1 cellular context compared by ENCODE assay signal in genomic region chr3:100702082-100703014, GRCh38.
TF ChIP-seq lines count a peak whose summit lies in the region.

No MANE protein-coding gene starts in this region.

TF ChIP-seq in IMR-90, 13 proteins besides CTCF, POLR2A, EP300 and RAD21 (continued from another document):
- no peak for TF ChIP-seq CHD1 (IDR thresholded peaks at IDR 0.05; ENCODE audit: low read depth, low read length)
- no peak for TF ChIP-seq MAZ (IDR thresholded peaks at IDR 0.05; ENCODE audit: borderline replicate concordance, low read depth, low read length)
- no peak for TF ChIP-seq BHLHE40 (IDR thresholded peaks at IDR 0.05; ENCODE audit: low read depth, low read length)
- peak; percentile 59 for TF ChIP-seq MAFK (IDR thresholded peaks at IDR 0.05; ENCODE audit: low read depth, low read length)
- TF ChIP-seq NFE2L2 (IDR thresholded peaks at IDR 0.05; ENCODE audit: low read depth, low read length): peak; percentile 91
- TF ChIP-seq RCOR1 (IDR thresholded peaks at IDR 0.05; ENCODE audit: insufficient replicate concordance, low read length): no peak
- TF ChIP-seq CEBPB (IDR thresholded peaks at IDR 0.05; ENCODE audit: low read depth, low read length): 0 out of 2 replicates have a peak, but pooled peaks have one; percentile 3
- TF ChIP-seq, protein P1, sequence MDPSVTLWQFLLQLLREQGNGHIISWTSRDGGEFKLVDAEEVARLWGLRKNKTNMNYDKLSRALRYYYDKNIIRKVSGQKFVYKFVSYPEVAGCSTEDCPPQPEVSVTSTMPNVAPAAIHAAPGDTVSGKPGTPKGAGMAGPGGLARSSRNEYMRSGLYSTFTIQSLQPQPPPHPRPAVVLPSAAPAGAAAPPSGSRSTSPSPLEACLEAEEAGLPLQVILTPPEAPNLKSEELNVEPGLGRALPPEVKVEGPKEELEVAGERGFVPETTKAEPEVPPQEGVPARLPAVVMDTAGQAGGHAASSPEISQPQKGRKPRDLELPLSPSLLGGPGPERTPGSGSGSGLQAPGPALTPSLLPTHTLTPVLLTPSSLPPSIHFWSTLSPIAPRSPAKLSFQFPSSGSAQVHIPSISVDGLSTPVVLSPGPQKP (IDR thresholded peaks at IDR 0.05; ENCODE audit: borderline replicate concordance, low read depth, low read length): no peak
- TF ChIP-seq, protein P2, sequence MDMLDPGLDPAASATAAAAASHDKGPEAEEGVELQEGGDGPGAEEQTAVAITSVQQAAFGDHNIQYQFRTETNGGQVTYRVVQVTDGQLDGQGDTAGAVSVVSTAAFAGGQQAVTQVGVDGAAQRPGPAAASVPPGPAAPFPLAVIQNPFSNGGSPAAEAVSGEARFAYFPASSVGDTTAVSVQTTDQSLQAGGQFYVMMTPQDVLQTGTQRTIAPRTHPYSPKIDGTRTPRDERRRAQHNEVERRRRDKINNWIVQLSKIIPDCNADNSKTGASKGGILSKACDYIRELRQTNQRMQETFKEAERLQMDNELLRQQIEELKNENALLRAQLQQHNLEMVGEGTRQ (IDR thresholded peaks at IDR 0.05; ENCODE audit: low read depth, low read length): no peak
- TF ChIP-seq FOS (IDR thresholded peaks at IDR 0.05; ENCODE audit: low read depth, low read length): no peak
